In the genomic region with DNA sequence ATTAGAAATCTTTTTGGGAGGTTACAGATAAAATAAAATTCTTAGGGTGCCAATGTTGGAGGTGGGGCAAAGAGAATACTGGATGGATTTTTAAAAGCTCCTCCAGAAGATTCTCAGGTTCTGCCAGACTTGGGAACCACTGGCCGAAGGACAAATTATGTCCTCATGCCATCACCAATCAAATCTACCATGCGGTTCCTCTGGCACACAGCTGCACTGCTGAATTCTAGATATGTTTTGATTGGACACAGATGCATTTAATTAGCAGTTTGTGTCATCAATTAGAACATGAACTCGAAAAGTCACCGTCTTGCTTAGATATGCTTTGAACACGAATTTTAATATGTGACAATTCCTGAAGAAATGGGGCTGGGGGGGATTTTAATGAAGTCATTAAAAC, we compare ENCODE assay signal across 9 cellular contexts.
"Had no signal": no experiment of that assay in that cellular context is flagged by ENCODE, and none has a peak within 500 bp of the region (broad histone marks: within the 10 kb centered on the region; RNA-seq: fewer than 3 reads in every experiment).

No MANE protein-coding gene starts in this region.

- ATAC-seq: HCT116, K562 had no signal

- H2AFZ ChIP-seq: GM23248 had no signal

- H3K27ac ChIP-seq: GM23248, HL-60 had no signal

- H3K4me1 ChIP-seq: HAP-1 had no signal

- DNase-seq: GM23248, GOT3, H7, HFFc6, IMR-90 had no signal

- H3K9me3 ChIP-seq: HAP-1 had no signal

- H3K9ac ChIP-seq: GM23248 had no signal

- H3K4me3 ChIP-seq: GM23248, HAP-1, K562 had no signal

- H3K36me3 ChIP-seq: HAP-1 had no signal
